Comparison of ENCODE assay signal across 1 cellular context in the genomic region with DNA sequence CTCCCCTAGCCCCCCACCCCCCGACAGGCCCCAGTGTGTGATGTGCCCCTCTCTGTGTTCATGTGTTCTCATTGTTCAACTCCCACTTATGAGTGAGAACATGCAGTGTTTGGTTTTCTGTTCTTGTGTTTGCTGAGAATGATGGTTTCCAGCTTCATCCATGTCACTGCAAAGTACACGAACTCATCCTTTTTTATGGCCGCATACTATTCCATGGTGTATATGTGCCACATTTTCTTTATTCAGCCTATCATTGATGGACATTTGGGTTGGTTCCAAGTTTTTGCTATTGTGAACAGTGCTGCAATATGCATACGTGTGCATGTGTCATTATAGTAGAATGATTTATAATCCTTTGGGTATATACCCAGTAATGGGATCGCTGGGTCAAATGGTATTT.
TF ChIP-seq lines count a peak whose summit lies in the region.

No MANE protein-coding gene starts in this region.

TF ChIP-seq in HEK293, 187 proteins besides CTCF, POLR2A, EP300 and RAD21 (continued from another document):
- TF ChIP-seq, protein P1, sequence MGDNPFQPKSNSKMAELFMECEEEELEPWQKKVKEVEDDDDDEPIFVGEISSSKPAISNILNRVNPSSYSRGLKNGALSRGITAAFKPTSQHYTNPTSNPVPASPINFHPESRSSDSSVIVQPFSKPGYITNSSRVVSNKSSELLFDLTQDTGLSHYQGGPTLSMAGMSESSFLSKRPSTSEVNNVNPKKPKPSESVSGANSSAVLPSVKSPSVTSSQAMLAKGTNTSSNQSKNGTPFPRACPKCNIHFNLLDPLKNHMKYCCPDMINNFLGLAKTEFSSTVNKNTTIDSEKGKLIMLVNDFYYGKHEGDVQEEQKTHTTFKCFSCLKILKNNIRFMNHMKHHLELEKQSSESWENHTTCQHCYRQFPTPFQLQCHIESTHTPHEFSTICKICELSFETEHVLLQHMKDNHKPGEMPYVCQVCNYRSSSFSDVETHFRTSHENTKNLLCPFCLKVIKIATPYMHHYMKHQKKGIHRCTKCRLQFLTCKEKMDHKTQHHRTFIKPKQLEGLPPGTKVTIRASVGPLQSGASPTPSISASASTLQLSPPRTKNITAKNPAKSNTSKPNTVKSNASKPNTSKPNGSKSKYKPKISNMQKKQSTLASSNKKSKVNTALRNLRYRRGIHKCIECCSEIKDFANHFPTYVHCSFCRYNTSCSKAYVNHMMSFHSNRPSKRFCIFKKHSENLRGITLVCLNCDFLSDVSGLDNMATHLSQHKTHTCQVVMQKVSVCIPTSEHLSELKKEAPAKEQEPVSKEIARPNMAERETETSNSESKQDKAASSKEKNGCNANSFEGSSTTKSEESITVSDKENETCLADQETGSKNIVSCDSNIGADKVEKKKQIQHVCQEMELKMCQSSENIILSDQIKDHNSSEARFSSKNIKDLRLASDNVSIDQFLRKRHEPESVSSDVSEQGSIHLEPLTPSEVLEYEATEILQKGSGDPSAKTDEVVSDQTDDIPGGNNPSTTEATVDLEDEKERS (tag by site-specific recombination; IDR thresholded peaks at IDR 0.05): 0 out of 2 replicates have a peak, but pooled peaks have one; percentile 54
